In the genomic region with DNA sequence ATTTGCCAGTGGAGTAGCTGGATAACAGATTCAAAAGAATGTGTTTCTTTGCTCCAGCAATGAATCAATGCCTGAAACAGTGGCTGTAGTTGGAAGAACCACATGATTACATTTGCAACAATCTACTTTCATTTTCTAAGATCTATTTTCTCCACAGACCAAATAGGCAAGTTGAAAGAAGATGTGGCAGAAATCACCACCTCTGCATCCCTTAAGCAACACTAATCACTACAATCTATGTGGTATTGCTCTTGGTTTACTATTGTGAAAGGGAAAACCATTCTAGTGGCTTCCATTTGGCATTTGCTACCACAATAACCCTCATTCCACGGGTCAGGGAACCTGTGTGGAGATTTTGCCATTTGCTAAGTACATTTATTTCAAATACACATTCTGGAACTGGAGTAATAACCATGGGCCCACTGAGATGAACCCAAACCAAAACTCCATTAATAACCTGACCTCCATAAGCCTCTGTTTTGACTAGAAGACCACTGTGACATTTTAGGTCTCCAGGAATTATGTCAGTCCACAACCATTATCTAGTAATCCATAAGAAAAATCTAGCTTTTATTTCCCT, we compare ENCODE assay signal across 19 cellular contexts.
DNase-seq lines count a peak whose midpoint lies in the region; ATAC-seq and TF ChIP-seq lines count a peak whose summit lies in the region.
"Had no signal": no experiment of that assay in that cellular context is flagged by ENCODE, and none has a peak within 500 bp of the region (broad histone marks: within the 10 kb centered on the region; RNA-seq: fewer than 3 reads in every experiment).

No MANE protein-coding gene starts in this region.

- no peak for TF ChIP-seq POLR2A in body of pancreas (IDR thresholded peaks at IDR 0.05)

- H3K27ac Mint-ChIP-seq in activated naive CD8-positive, alpha-beta T cell treated with anti-CD3 and anti-CD28 coated beads, Interleukin-2, amount 10 ng/mL, durations not matched to agents 7 days and 5 days: no peak overlapping the region
- H3K27ac Mint-ChIP-seq in activated naive CD8-positive, alpha-beta T cell treated with anti-CD3 and anti-CD28 coated beads for 36 hours: no peak overlapping the region
- no peak overlapping the region for H3K27ac Mint-ChIP-seq in CD4-positive, alpha-beta memory T cell
- H3K27ac Mint-ChIP-seq: activated CD4-positive, alpha-beta T cell treated with anti-CD3 and anti-CD28 coated beads for 36 hours; T-helper 1 cell treated with Interleukin-12 subunit alpha and Interleukin-12 subunit beta and Interleukin-4 antibody, amounts not matched to agents 30 μg/mL and 1 μg/mL, for 36 hours had no signal

- H3K27ac ChIP-seq in upper lobe of right lung: no peak overlapping the region
- H3K27ac ChIP-seq in CD4-positive, alpha-beta memory T cell (ENCODE audit: low read depth, low read length): no peak overlapping the region
- H3K27ac ChIP-seq in body of pancreas: no peak overlapping the region
- no peak overlapping the region for H3K27ac ChIP-seq in hepatocyte
- H3K27ac ChIP-seq: dorsolateral prefrontal cortex, gastrocnemius medialis had no signal

- H3K9me2 ChIP-seq in hepatocyte (replicated peaks; ENCODE audit: insufficient read depth): no peaks in the 10 kb centered on the region

- H3K79me2 ChIP-seq in hepatocyte: no peaks in the 10 kb centered on the region

- H3K9me3 Mint-ChIP-seq in activated naive CD8-positive, alpha-beta T cell treated with anti-CD3 and anti-CD28 coated beads, Interleukin-2, amount 10 ng/mL, durations not matched to agents 7 days and 5 days: peaks cover 4% of the 10 kb centered on the region
- peaks cover 1% of the 10 kb centered on the region for H3K9me3 Mint-ChIP-seq in activated naive CD8-positive, alpha-beta T cell treated with anti-CD3 and anti-CD28 coated beads for 36 hours
- H3K9me3 Mint-ChIP-seq in CD4-positive, alpha-beta memory T cell: peaks cover 0 to 3% (median 0%) of the 10 kb centered on the region in 8 donors
- H3K9me3 Mint-ChIP-seq: activated T-cell treated with anti-CD3 and anti-CD28 coated beads, Interleukin-2, amount 50 U/mL, for 4 hours; T-helper 1 cell treated with Interleukin-12 subunit alpha and Interleukin-12 subunit beta and Interleukin-4 antibody, amounts not matched to agents 30 μg/mL and 1 μg/mL, for 36 hours had no signal

- WGBS in body of pancreas, 2 donors: 33 to 67% methylated on average over 1 of the region's 1 CpG
- WGBS in hepatocyte (ENCODE audit: low lambda C conversion rate, missing lambda C conversion rate): 80% methylated on average over 1 of the region's 1 CpG

- H3K9me3 ChIP-seq in upper lobe of right lung: no peaks in the 10 kb centered on the region
- H3K9me3 ChIP-seq in CD4-positive, alpha-beta memory T cell (ENCODE audit: control insufficient read depth in 1 of 2, low read length in 2 of 2): no peaks in the 10 kb centered on the region
- no peaks in the 10 kb centered on the region for H3K9me3 ChIP-seq in body of pancreas
- no peaks in the 10 kb centered on the region for H3K9me3 ChIP-seq in hepatocyte (ENCODE audit: low read depth)
- H3K9me3 ChIP-seq: gastrocnemius medialis had no signal

- peaks cover 1% of the 10 kb centered on the region for H3K36me3 Mint-ChIP-seq in activated naive CD8-positive, alpha-beta T cell treated with anti-CD3 and anti-CD28 coated beads, Interleukin-2, amount 10 ng/mL, durations not matched to agents 7 days and 5 days
- peaks cover 2% of the 10 kb centered on the region for H3K36me3 Mint-ChIP-seq in activated naive CD8-positive, alpha-beta T cell treated with anti-CD3 and anti-CD28 coated beads for 36 hours
- H3K36me3 Mint-ChIP-seq in CD4-positive, alpha-beta memory T cell: no peaks in the 10 kb centered on the region

- H3K27me3 Mint-ChIP-seq in activated naive CD8-positive, alpha-beta T cell treated with anti-CD3 and anti-CD28 coated beads, Interleukin-2, amount 10 ng/mL, durations not matched to agents 7 days and 5 days: peaks cover 19% of the 10 kb centered on the region
- peaks cover 3% of the 10 kb centered on the region for H3K27me3 Mint-ChIP-seq in activated naive CD8-positive, alpha-beta T cell treated with anti-CD3 and anti-CD28 coated beads for 36 hours
- peaks cover 0 to 8% of the 10 kb centered on the region in 2 donors for H3K27me3 Mint-ChIP-seq in CD4-positive, alpha-beta memory T cell

- TF ChIP-seq CTCF in upper lobe of right lung (IDR thresholded peaks at IDR 0.05) (no peak), body of pancreas (IDR thresholded peaks at IDR 0.05) (no peak), hepatocyte (IDR thresholded peaks at IDR 0.05; ENCODE audit: poor library complexity) (no peak)

- POLR2A ChIA-PET in activated naive CD8-positive, alpha-beta T cell treated with anti-CD3 and anti-CD28 coated beads, Interleukin-2, amount 10 ng/mL, durations not matched to agents 7 days and 5 days (lab: Charles Lee): no interaction called here
- POLR2A ChIA-PET in CD4-positive, alpha-beta memory T cell (lab: Charles Lee; ENCODE audit: partially characterized antibody): no interaction called here

- ATAC-seq in activated naive CD8-positive, alpha-beta T cell treated with anti-CD3 and anti-CD28 coated beads, Interleukin-2, amount 10 ng/mL, durations not matched to agents 7 days and 5 days (ENCODE audit: low read depth): peak; percentile 54
- ATAC-seq in upper lobe of right lung: peak; percentile 43
- ATAC-seq in body of pancreas: no peak
- ATAC-seq: activated CD4-positive, alpha-beta T cell treated with anti-CD3 and anti-CD28 coated beads for 36 hours; activated T-cell treated with anti-CD3 and anti-CD28 coated beads, Interleukin-2, amount 50 U/mL, for 4 hours; gastrocnemius medialis had no signal

- H2AFZ ChIP-seq in hepatocyte: no peak overlapping the region

- H3K36me3 ChIP-seq in upper lobe of right lung (no peaks in the 10 kb centered on the region), body of pancreas (replicated peaks in 1 of 2; ENCODE audit: insufficient read depth in 1 of 2, low read depth in 2 of 2) (no peaks in the 10 kb centered on the region), hepatocyte (replicated peaks; ENCODE audit: insufficient read depth, low read depth) (no peaks in the 10 kb centered on the region)
- no peaks in the 10 kb centered on the region for H3K36me3 ChIP-seq in CD4-positive, alpha-beta memory T cell (ENCODE audit: insufficient read depth, low read length)
- H3K36me3 ChIP-seq: gastrocnemius medialis had no signal

- no peaks in the 10 kb centered on the region for H3K4me1 ChIP-seq in upper lobe of right lung
- H3K4me1 ChIP-seq in CD4-positive, alpha-beta memory T cell (ENCODE audit: insufficient read depth, low read length): no peaks in the 10 kb centered on the region
- H3K4me1 ChIP-seq in body of pancreas: no peaks in the 10 kb centered on the region
- no peaks in the 10 kb centered on the region for H3K4me1 ChIP-seq in hepatocyte (ENCODE audit: insufficient read depth)
- H3K4me1 ChIP-seq: gastrocnemius medialis had no signal

- peaks cover 12% of the 10 kb centered on the region for H3K4me1 Mint-ChIP-seq in activated naive CD8-positive, alpha-beta T cell treated with anti-CD3 and anti-CD28 coated beads, Interleukin-2, amount 10 ng/mL, durations not matched to agents 7 days and 5 days
- H3K4me1 Mint-ChIP-seq in activated naive CD8-positive, alpha-beta T cell treated with anti-CD3 and anti-CD28 coated beads for 36 hours: peaks cover 7% of the 10 kb centered on the region
- H3K4me1 Mint-ChIP-seq in CD4-positive, alpha-beta memory T cell: peaks cover 7 to 13% (median 12%) of the 10 kb centered on the region in 4 donors

- intact Hi-C loops in upper lobe of right lung (cut with DNase I) (no loop called here), body of pancreas (cut with DNase I) (no loop called here)
- intact Hi-C loops in CD4-positive, alpha-beta memory T cell (cut with micrococcal nuclease): no loop called here

- H3K4me3 Mint-ChIP-seq in activated naive CD8-positive, alpha-beta T cell treated with anti-CD3 and anti-CD28 coated beads, Interleukin-2, amount 10 ng/mL, durations not matched to agents 7 days and 5 days: no peak overlapping the region
- H3K4me3 Mint-ChIP-seq in activated naive CD8-positive, alpha-beta T cell treated with anti-CD3 and anti-CD28 coated beads for 36 hours: no peak overlapping the region
- H3K4me3 Mint-ChIP-seq in CD4-positive, alpha-beta memory T cell: peak overlapping the region in 1 of 8 donors; percentile 17
- H3K4me3 Mint-ChIP-seq: activated CD4-positive, alpha-beta T cell treated with anti-CD3 and anti-CD28 coated beads for 36 hours; activated T-cell treated with anti-CD3 and anti-CD28 coated beads, Interleukin-2, amount 50 U/mL, for 4 hours; T-helper 1 cell treated with Interleukin-12 subunit alpha and Interleukin-12 subunit beta and Interleukin-4 antibody, amounts not matched to agents 30 μg/mL and 1 μg/mL, for 36 hours had no signal

- H3K4me3 ChIP-seq in upper lobe of right lung: no peak overlapping the region
- no peak overlapping the region for H3K4me3 ChIP-seq in CD4-positive, alpha-beta memory T cell (ENCODE audit: low read length in 2 of 2)
- no peak overlapping the region for H3K4me3 ChIP-seq in body of pancreas
- no peak overlapping the region for H3K4me3 ChIP-seq in hepatocyte
- H3K4me3 ChIP-seq: dorsolateral prefrontal cortex, gastrocnemius medialis had no signal

- no peak overlapping the region for H3K4me2 ChIP-seq in hepatocyte

- no peak for DNase-seq in activated naive CD8-positive, alpha-beta T cell treated with anti-CD3 and anti-CD28 coated beads, Interleukin-2, amount 10 ng/mL, durations not matched to agents 7 days and 5 days
- no peak for DNase-seq in activated naive CD8-positive, alpha-beta T cell treated with anti-CD3 and anti-CD28 coated beads for 36 hours
- peak; percentile 58 for DNase-seq in OCI-M1 (lab: John Stamatoyannopoulos, UW)
- peak; percentile 60 for DNase-seq in fibroblast of peridontal ligament (ENCODE audit: extremely low read depth)
- DNase-seq in upper lobe of right lung: no peak
- no peak for DNase-seq in CD4-positive, alpha-beta memory T cell
- DNase-seq in body of pancreas: no peak
- DNase-seq in hepatocyte (ENCODE audit: low spot score): no peak
- DNase-seq: ACHN; activated CD4-positive, alpha-beta T cell treated with anti-CD3 and anti-CD28 coated beads for 36 hours; activated T-cell treated with anti-CD3 and anti-CD28 coated beads, Interleukin-2, amount 50 U/mL, for 4 hours; anterior cingulate cortex; dorsolateral prefrontal cortex; gastrocnemius medialis; mesendoderm; NCI-H1436; NCI-H510A treated with DMSO at 0.1 percent for 48 hours; occipital lobe had no signal

- CTCF ChIA-PET in CD4-positive, alpha-beta memory T cell (lab: Charles Lee; ENCODE audit: partially characterized antibody): interaction anchor here (2.3 to 4.4 kb wide), 2 partner anchors 21 to 23 kb away, joined by 8 to 18 read pairs; no protein-coding TSS in a partner anchor

- H4K20me1 ChIP-seq in hepatocyte (ENCODE audit: insufficient read depth, poor library complexity, severe bottlenecking): no peaks in the 10 kb centered on the region

- H3K27me3 ChIP-seq in upper lobe of right lung (no peaks in the 10 kb centered on the region), body of pancreas (no peaks in the 10 kb centered on the region), hepatocyte (no peaks in the 10 kb centered on the region)
- H3K27me3 ChIP-seq in CD4-positive, alpha-beta memory T cell (ENCODE audit: insufficient read depth, low read length): no peaks in the 10 kb centered on the region
- H3K27me3 ChIP-seq: dorsolateral prefrontal cortex, gastrocnemius medialis had no signal

Comparison
In these comparisons a context has a peak if more than half of its experiments do, and no peak if none do; other contexts are left out.
1. DNase-seq: peak in OCI-M1 (single experiment) and fibroblast of peridontal ligament (single experiment); none in activated naive CD8-positive, alpha-beta T cell treated with anti-CD3 and anti-CD28 coated beads, Interleukin-2, amount 10 ng/mL, durations not matched to agents 7 days and 5 days (single experiment), activated naive CD8-positive, alpha-beta T cell treated with anti-CD3 and anti-CD28 coated beads for 36 hours (single experiment), upper lobe of right lung (single experiment), CD4-positive, alpha-beta memory T cell (0 of 5), body of pancreas (0 of 4) and hepatocyte (single experiment).